ENCODE assay signal across 8 cellular contexts in the genomic region with DNA sequence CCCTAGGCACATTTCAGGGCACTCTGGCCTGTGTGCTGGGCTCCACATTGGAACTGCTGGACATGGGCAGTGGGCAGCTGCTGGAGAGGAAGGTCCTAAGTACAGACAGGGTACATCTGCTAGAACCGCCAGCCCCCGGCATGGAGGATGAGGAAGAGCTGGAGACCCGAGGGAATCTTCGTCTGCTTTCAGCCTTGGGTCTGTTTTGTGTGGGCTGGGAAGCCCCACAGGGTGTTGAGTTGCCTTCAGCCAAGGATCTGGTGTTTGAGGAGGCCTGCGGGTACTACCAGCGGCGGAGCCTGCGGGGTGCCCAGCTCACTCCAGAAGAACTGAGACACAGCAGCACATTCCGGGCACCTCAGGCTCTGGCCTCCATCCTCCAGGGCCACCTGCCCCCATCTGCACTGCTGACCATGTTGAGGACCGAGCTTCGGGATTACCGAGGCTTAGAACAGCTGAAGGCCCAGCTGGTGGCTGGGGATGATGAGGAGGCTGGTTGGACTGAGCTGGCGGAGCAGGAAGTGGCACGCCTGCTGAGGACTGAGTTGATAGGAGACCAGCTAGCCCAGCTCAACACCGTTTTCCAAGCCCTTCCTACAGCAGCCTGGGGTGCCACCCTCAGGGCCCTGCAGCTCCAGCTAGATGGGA. TPM values are rescaled to one million over a fixed set of nuclear protein-coding genes. Genes with fewer than 3 reads are reported as not detected.
DNase-seq lines count a peak whose midpoint lies in the region; ATAC-seq and TF ChIP-seq lines count a peak whose summit lies in the region.

No MANE protein-coding gene starts in this region.

- peak overlapping the region; percentile 100 for H3K4me3 ChIP-seq in left ventricle myocardium inferior
- peak overlapping the region; percentile 85 to 90 for H3K4me3 ChIP-seq in mesenchymal stem cell (ENCODE audit: insufficient read depth in 1 of 2, low read depth in 1 of 2, low read length in 2 of 2)
- peak overlapping the region; percentile 91 to 95 for H3K4me3 ChIP-seq in vagina

- 97% methylated on average over 14 of the region's 15 CpGs for WGBS in mesenchymal stem cell

- H3K4me1 ChIP-seq in left ventricle myocardium inferior (peaks cover 47% of the 10 kb centered on the region), mesenchymal stem cell (ENCODE audit: control insufficient read depth, insufficient read depth, low read depth, low read length) (peaks cover 19% of the 10 kb centered on the region), vagina (peaks cover 37% of the 10 kb centered on the region)

- intact Hi-C loops in left ventricle myocardium inferior (cut with micrococcal nuclease) (no loop called here), left cardiac atrium (cut with DNase I) (loop anchor here in 1 of 2 donors (10.0 kb wide), 1 partner anchor 462 kb away; no protein-coding TSS in a partner anchor), vagina (cut with DNase I) (no loop called here)

- peaks cover 3% of the 10 kb centered on the region for H3K36me3 Mint-ChIP-seq in activated naive CD8-positive, alpha-beta T cell treated with anti-CD3 and anti-CD28 coated beads, Interleukin-2, amount 10 ng/mL, durations not matched to agents 7 days and 5 days

- peak overlapping the region in 1 of 2 experiments; percentile 23 for H2BK12ac ChIP-seq in mesenchymal stem cell (ENCODE audit: low read length in 2 of 2)

- no peak overlapping the region for H2AFZ ChIP-seq in mesenchymal stem cell (ENCODE audit: low read depth, low read length)

- H3K4me1 Mint-ChIP-seq in activated naive CD8-positive, alpha-beta T cell treated with anti-CD3 and anti-CD28 coated beads, Interleukin-2, amount 10 ng/mL, durations not matched to agents 7 days and 5 days: peaks cover 22% of the 10 kb centered on the region

- POLR2A ChIA-PET in activated naive CD8-positive, alpha-beta T cell treated with anti-CD3 and anti-CD28 coated beads, Interleukin-2, amount 10 ng/mL, durations not matched to agents 7 days and 5 days (lab: Charles Lee): interaction anchor here (0.5 to 2.6 kb wide), 5 partner anchors 11 to 637 kb away, joined by 3 to 16 read pairs (median 3); partner anchors contain the start of genes ARMH3 and OGA

- no peak overlapping the region for H2BK15ac ChIP-seq in mesenchymal stem cell (ENCODE audit: low read depth, poor library complexity, severe bottlenecking)

- peak overlapping the region in 1 of 2 experiments; percentile 53 for H3K4ac ChIP-seq in mesenchymal stem cell (ENCODE audit: low read depth in 1 of 2, low read length in 2 of 2)

- H3K27me3 ChIP-seq in left ventricle myocardium inferior (ENCODE audit: low read depth): no peaks in the 10 kb centered on the region
- no peaks in the 10 kb centered on the region for H3K27me3 ChIP-seq in mesenchymal stem cell (ENCODE audit: control insufficient read depth in 1 of 2, insufficient read depth in 1 of 2, low read length in 2 of 2)
- H3K27me3 ChIP-seq in vagina: no peaks in the 10 kb centered on the region

- no peak overlapping the region for H2BK5ac ChIP-seq in mesenchymal stem cell (ENCODE audit: low read depth, low read length, poor library complexity, severe bottlenecking)

- H3K36me3 ChIP-seq in left ventricle myocardium inferior (no peaks in the 10 kb centered on the region), mesenchymal stem cell (ENCODE audit: control insufficient read depth in 1 of 2, insufficient read depth in 2 of 2, low read depth in 1 of 2, low read length in 2 of 2) (peaks cover 25 to 39% of the 10 kb centered on the region in 2 experiments), vagina (no peaks in the 10 kb centered on the region)

- peaks cover 35% of the 10 kb centered on the region for H3K79me1 ChIP-seq in mesenchymal stem cell (replicated peaks; ENCODE audit: low read length, poor library complexity, severe bottlenecking)

- H3K27ac ChIP-seq in left ventricle myocardium inferior (replicated peaks): peak overlapping the region; percentile 97
- H3K27ac ChIP-seq in mesenchymal stem cell (ENCODE audit: low read length, poor library complexity, severe bottlenecking): no peak overlapping the region
- H3K27ac ChIP-seq in vagina: peak overlapping the region; percentile 87

- H3K18ac ChIP-seq in mesenchymal stem cell (ENCODE audit: low read depth in 1 of 2, low read length in 2 of 2): no peak overlapping the region

- DNase-seq in left ventricle myocardium inferior: no peak
- no peak for DNase-seq in left cardiac atrium
- no peak for DNase-seq in activated naive CD8-positive, alpha-beta T cell treated with anti-CD3 and anti-CD28 coated beads, Interleukin-2, amount 10 ng/mL, durations not matched to agents 7 days and 5 days
- DNase-seq in mesenchymal stem cell: no peak
- DNase-seq in vagina (ENCODE audit: extremely low spot score in 2 of 2): no peak
- DNase-seq in HPDE6-E6E7 (ENCODE audit: extremely low spot score): no peak

- peak overlapping the region; percentile 67 for H4K8ac ChIP-seq in mesenchymal stem cell (ENCODE audit: low read length)

- H3K9me3 ChIP-seq in left ventricle myocardium inferior (replicated peaks) (no peaks in the 10 kb centered on the region), mesenchymal stem cell (ENCODE audit: control insufficient read depth, low read length) (no peaks in the 10 kb centered on the region), vagina (no peaks in the 10 kb centered on the region)

- H3K27ac Mint-ChIP-seq in activated naive CD8-positive, alpha-beta T cell treated with anti-CD3 and anti-CD28 coated beads, Interleukin-2, amount 10 ng/mL, durations not matched to agents 7 days and 5 days: peak overlapping the region; percentile 85

- peak overlapping the region; percentile 31 for H4K91ac ChIP-seq in mesenchymal stem cell (ENCODE audit: low read length)

- peak overlapping the region; percentile 34 for H2AK5ac ChIP-seq in mesenchymal stem cell (ENCODE audit: low read length, severe bottlenecking)

- TF ChIP-seq CTCF in left ventricle myocardium inferior (IDR thresholded peaks at IDR 0.05; ENCODE audit: borderline replicate concordance) (no peak), vagina (IDR thresholded peaks at IDR 0.05) (no peak)

- H3K9me3 Mint-ChIP-seq in activated naive CD8-positive, alpha-beta T cell treated with anti-CD3 and anti-CD28 coated beads, Interleukin-2, amount 10 ng/mL, durations not matched to agents 7 days and 5 days: no peaks in the 10 kb centered on the region

- H3K23ac ChIP-seq in mesenchymal stem cell (ENCODE audit: low read length in 2 of 2): peak overlapping the region in 1 of 2 experiments; percentile 49

- H3K14ac ChIP-seq in mesenchymal stem cell (ENCODE audit: low read length in 2 of 2): peak overlapping the region in 1 of 2 experiments; percentile 50

- peak overlapping the region; percentile 54 for H3K4me2 ChIP-seq in mesenchymal stem cell (ENCODE audit: low read length, poor library complexity, severe bottlenecking)

- peak overlapping the region; percentile 91 for H3K9ac ChIP-seq in mesenchymal stem cell (ENCODE audit: low read length)

- H3K4me3 Mint-ChIP-seq in activated naive CD8-positive, alpha-beta T cell treated with anti-CD3 and anti-CD28 coated beads, Interleukin-2, amount 10 ng/mL, durations not matched to agents 7 days and 5 days: peak overlapping the region; percentile 89

- H2BK120ac ChIP-seq in mesenchymal stem cell (ENCODE audit: low read depth, low read length): no peak overlapping the region

- TF ChIP-seq POLR2A in vagina (IDR thresholded peaks at IDR 0.05) (no peak), GM18505 (IDR thresholded peaks at IDR 0.05; ENCODE audit: borderline replicate concordance, extremely low read depth, insufficient read depth, insufficient read length) (no peak)

- ATAC-seq in left cardiac atrium (no peak), HG02870 (IDR thresholded peaks at IDR 0.05; ENCODE audit: unreplicated experiment) (no peak), GM18505 (IDR thresholded peaks at IDR 0.05; ENCODE audit: unreplicated experiment) (no peak)
- ATAC-seq in activated naive CD8-positive, alpha-beta T cell treated with anti-CD3 and anti-CD28 coated beads, Interleukin-2, amount 10 ng/mL, durations not matched to agents 7 days and 5 days (ENCODE audit: low read depth): no peak

- no peaks in the 10 kb centered on the region for H3K27me3 Mint-ChIP-seq in activated naive CD8-positive, alpha-beta T cell treated with anti-CD3 and anti-CD28 coated beads, Interleukin-2, amount 10 ng/mL, durations not matched to agents 7 days and 5 days

RNA-seq across cellular contexts. Expression of gene HPS6, which starts 1.4 kb away (rescaled TPM):
- total RNA-seq in left ventricle myocardium inferior (9.3 TPM), left cardiac atrium (10 to 100 TPM; 10.1 to 12.1 TPM), vagina (29.7 TPM)
- total RNA-seq in activated naive CD8-positive, alpha-beta T cell treated with anti-CD3 and anti-CD28 coated beads, Interleukin-2, amount 10 ng/mL, durations not matched to agents 7 days and 5 days: 10 to 100 TPM; 23.8 to 25.8 TPM
- polyA plus RNA-seq in mesenchymal stem cell (2013, experiment 1 of 2): 7.8 TPM
- polyA plus RNA-seq in mesenchymal stem cell (2013, experiment 2 of 2): 8.2 TPM

RNA-seq across cellular contexts. Expression of gene ARMH3, which starts 10.6 kb away (rescaled TPM):
- 58.9 TPM for total RNA-seq in left ventricle myocardium inferior
- total RNA-seq in left cardiac atrium: 10 to 100 TPM; 28.8 to 33.7 TPM
- 10 to 100 TPM; 27.8 to 30.5 TPM for total RNA-seq in activated naive CD8-positive, alpha-beta T cell treated with anti-CD3 and anti-CD28 coated beads, Interleukin-2, amount 10 ng/mL, durations not matched to agents 7 days and 5 days
- 10.2 TPM for polyA plus RNA-seq in mesenchymal stem cell (2013, experiment 1 of 2)
- polyA plus RNA-seq in mesenchymal stem cell (2013, experiment 2 of 2): 9.6 TPM
- 26.5 TPM for total RNA-seq in vagina

RNA-seq across cellular contexts. Expression of gene LDB1, which starts 53.6 kb away (rescaled TPM):
- 52.2 TPM for total RNA-seq in left ventricle myocardium inferior
- total RNA-seq in left cardiac atrium: 10 to 100 TPM; 44.3 to 48.6 TPM
- total RNA-seq in activated naive CD8-positive, alpha-beta T cell treated with anti-CD3 and anti-CD28 coated beads, Interleukin-2, amount 10 ng/mL, durations not matched to agents 7 days and 5 days: 100 to 1,000 TPM; 115 to 117 TPM
- 84.4 TPM for polyA plus RNA-seq in mesenchymal stem cell (2013, experiment 1 of 2)
- 79.9 TPM for polyA plus RNA-seq in mesenchymal stem cell (2013, experiment 2 of 2)
- total RNA-seq in vagina: 62.6 TPM
